ENCODE assay signal across 16 cellular contexts in genomic region chr14:96625436-96625945, GRCh38.
"Had no signal": no experiment of that assay in that cellular context is flagged by ENCODE, and none has a peak within 500 bp of the region (broad histone marks: within the 10 kb centered on the region; RNA-seq: fewer than 3 reads in every experiment).

No MANE protein-coding gene starts in this region.

- H3K27me3 Mint-ChIP-seq: activated CD4-positive, alpha-beta memory T cell treated with anti-CD3 and anti-CD28 coated beads, Interleukin-2, amount 10 ng/mL, durations not matched to agents 7 days and 5 days; activated CD4-positive, alpha-beta T cell treated with anti-CD3 and anti-CD28 coated beads, Interleukin-2, amount 10 ng/mL, durations not matched to agents 24 days and 14 days had no signal

- H3K4me3 Mint-ChIP-seq: activated CD4-positive, alpha-beta memory T cell treated with anti-CD3 and anti-CD28 coated beads, Interleukin-2, amount 10 ng/mL, durations not matched to agents 7 days and 5 days; activated CD4-positive, alpha-beta T cell treated with anti-CD3 and anti-CD28 coated beads, Interleukin-2, amount 10 ng/mL, durations not matched to agents 24 days and 14 days; naive B cell had no signal

- H3K9me3 Mint-ChIP-seq: activated CD4-positive, alpha-beta memory T cell treated with anti-CD3 and anti-CD28 coated beads, Interleukin-2, amount 10 ng/mL, durations not matched to agents 7 days and 5 days; activated CD4-positive, alpha-beta T cell treated with anti-CD3 and anti-CD28 coated beads, Interleukin-2, amount 10 ng/mL, durations not matched to agents 24 days and 14 days; activated naive CD4-positive, alpha-beta T cell treated with anti-CD3 and anti-CD28 coated beads, Interleukin-2, amount 50 U/mL, for 72 hours had no signal

- H3K4me1 ChIP-seq: lower lobe of right lung had no signal

- H3K36me3 ChIP-seq: brain microvascular endothelial cell, lower lobe of right lung had no signal

- DNase-seq: activated CD4-positive, alpha-beta memory T cell treated with anti-CD3 and anti-CD28 coated beads, Interleukin-2, amount 10 ng/mL, durations not matched to agents 7 days and 5 days; activated CD4-positive, alpha-beta T cell treated with anti-CD3 and anti-CD28 coated beads, Interleukin-2, amount 10 ng/mL, durations not matched to agents 24 days and 14 days; activated T-cell treated with anti-CD3 and anti-CD28 coated beads, Interleukin-2, amount 50 U/mL, for 48 hours; brain microvascular endothelial cell; central memory CD4-positive, alpha-beta T cell; effector memory CD4-positive, alpha-beta T cell; left colon; lower lobe of right lung; mesendoderm; naive B cell; SK-N-SH; stimulated activated CD4-positive, alpha-beta T cell treated with anti-CD3 and anti-CD28 coated beads, Interleukin-4, amount 100 ng/mL, for 1 hour; stimulated activated naive CD4-positive, alpha-beta T cell had no signal

- H3K36me3 Mint-ChIP-seq: activated naive CD4-positive, alpha-beta T cell treated with anti-CD3 and anti-CD28 coated beads, Interleukin-2, amount 50 U/mL, for 72 hours; naive B cell had no signal

- H3K4me1 Mint-ChIP-seq: activated CD4-positive, alpha-beta memory T cell treated with anti-CD3 and anti-CD28 coated beads, Interleukin-2, amount 10 ng/mL, durations not matched to agents 7 days and 5 days; activated CD4-positive, alpha-beta T cell treated with anti-CD3 and anti-CD28 coated beads, Interleukin-2, amount 10 ng/mL, durations not matched to agents 24 days and 14 days; naive B cell had no signal

- H3K4me2 ChIP-seq: SK-N-SH had no signal

- H3K9me3 ChIP-seq: lower lobe of right lung, SK-N-SH had no signal

- H3K27me3 ChIP-seq: brain microvascular endothelial cell had no signal

- H3K9ac ChIP-seq: SK-N-SH had no signal

- ATAC-seq: activated naive CD4-positive, alpha-beta T cell treated with anti-CD3 and anti-CD28 coated beads, Interleukin-2, amount 50 U/mL, for 72 hours; esophagus mucosa; left colon; lower lobe of right lung had no signal

- H3K4me3 ChIP-seq: lower lobe of right lung had no signal

- H3K27ac ChIP-seq: brain microvascular endothelial cell, lower lobe of right lung had no signal

- H3K27ac Mint-ChIP-seq: activated CD4-positive, alpha-beta memory T cell treated with anti-CD3 and anti-CD28 coated beads, Interleukin-2, amount 10 ng/mL, durations not matched to agents 7 days and 5 days; activated CD4-positive, alpha-beta T cell treated with anti-CD3 and anti-CD28 coated beads, Interleukin-2, amount 10 ng/mL, durations not matched to agents 24 days and 14 days; progenitor cell of endocrine pancreas had no signal
